In genomic region chr15:75185271-75186029, GRCh38 we compare ENCODE assay signal across 2 cellular contexts.
TF ChIP-seq lines count a peak whose summit lies in the region.

No MANE protein-coding gene starts in this region.

TF ChIP-seq in GM23338, 12 proteins besides CTCF, POLR2A, EP300 and RAD21:
- no peak for TF ChIP-seq CREB1 (CRISPR knock-in tag; IDR thresholded peaks at IDR 0.05; ENCODE audit: low read depth)

TF ChIP-seq in H1, 55 proteins besides CTCF, POLR2A, EP300 and RAD21:
- TF ChIP-seq HDAC6 (IDR thresholded peaks at IDR 0.05; ENCODE audit: low read depth, low read length) (no peak), TBP (IDR thresholded peaks at IDR 0.05; ENCODE audit: low read depth, low read length) (no peak), CHD1 (IDR thresholded peaks at IDR 0.05; ENCODE audit: low read depth, low read length) (no peak), JUN (IDR thresholded peaks at IDR 0.05; ENCODE audit: low read depth, low read length) (no peak), SIX5 (IDR thresholded peaks at IDR 0.05; ENCODE audit: low read depth, low read length) (no peak), GABPA (IDR thresholded peaks at IDR 0.05; ENCODE audit: borderline replicate concordance, insufficient read depth, low read length) (no peak), BCL11A (IDR thresholded peaks at IDR 0.05; ENCODE audit: low read depth in 2 of 2, low read length in 2 of 2) (no peak), SAP30 (IDR thresholded peaks at IDR 0.05; ENCODE audit: insufficient read depth, insufficient replicate concordance, low read length) (no peak), POU5F1 (IDR thresholded peaks at IDR 0.05; ENCODE audit: low read depth, low read length) (no peak), EZH2 (IDR thresholded peaks at IDR 0.05; ENCODE audit: low read depth, low read length, severe bottlenecking) (no peak)
